In the genomic region with DNA sequence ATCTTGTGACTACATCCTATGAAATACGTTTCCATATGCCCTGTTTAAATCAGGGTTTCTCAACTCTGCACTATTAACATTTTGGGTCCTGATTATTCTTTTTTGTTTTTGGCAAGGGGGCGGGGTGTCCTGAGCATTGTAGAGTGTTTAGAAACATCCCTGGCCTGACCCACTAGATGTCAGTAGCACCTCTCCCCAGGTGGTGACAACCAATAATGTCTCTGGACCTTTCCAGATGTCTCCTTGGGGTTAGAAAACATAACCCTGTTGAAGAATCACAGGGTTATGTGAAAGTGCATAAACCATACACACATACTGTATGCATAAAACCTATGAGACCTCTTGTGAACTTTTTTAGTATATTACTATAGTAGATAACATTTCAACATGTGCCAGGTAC, we compare ENCODE assay signal across 8 cellular contexts. TPM values are rescaled to one million over a fixed set of nuclear protein-coding genes. Genes with fewer than 3 reads are reported as not detected.
A peak's percentile ranks its signal among the peaks of the same experiment; 100 is the strongest.
DNase-seq lines count a peak whose midpoint lies in the region; ATAC-seq and TF ChIP-seq lines count a peak whose summit lies in the region.

No MANE protein-coding gene starts in this region.

- peak overlapping the region; percentile 99; the same call in 1 of the 2 replicates for H3K9ac ChIP-seq in OCI-LY1 (ENCODE audit: low read length)

- no peaks in the 10 kb centered on the region for H3F3A ChIP-seq in OCI-LY1 (ENCODE audit: insufficient read depth, low read length)

- TF ChIP-seq POLR2A in upper lobe of left lung (IDR thresholded peaks at IDR 0.05), result no peak

- H3K4me1 Mint-ChIP-seq in activated naive CD4-positive, alpha-beta T cell treated with anti-CD3 and anti-CD28 coated beads for 36 hours (ENCODE audit: low read depth), result peaks cover 33% of the 10 kb centered on the region
- H3K4me1 Mint-ChIP-seq in stimulated activated naive CD8-positive, alpha-beta T cell treated with anti-CD3 and anti-CD28 coated beads, Interleukin-15, Interleukin-2, amounts not matched to agents 100 ng/mL and 50 ng/mL, for 24 hours (ENCODE audit: low read depth), result peaks cover 37% of the 10 kb centered on the region

- no peaks in the 10 kb centered on the region for H4K20me1 ChIP-seq in OCI-LY1 (ENCODE audit: insufficient read depth, low read length)

- H3K4me3 Mint-ChIP-seq in activated naive CD4-positive, alpha-beta T cell treated with anti-CD3 and anti-CD28 coated beads for 36 hours, result peak overlapping the region; percentile 20
- peak overlapping the region; percentile 98 for H3K4me3 Mint-ChIP-seq in stimulated activated naive CD8-positive, alpha-beta T cell treated with anti-CD3 and anti-CD28 coated beads, Interleukin-15, Interleukin-2, amounts not matched to agents 100 ng/mL and 50 ng/mL, for 24 hours

- H3K4me3 ChIP-seq in OCI-LY1 (ENCODE audit: low read depth, low read length, poor library complexity, severe bottlenecking) (peak overlapping the region; percentile 99), epithelial cell of esophagus (ENCODE audit: low read length) (no peak overlapping the region), upper lobe of left lung (peak overlapping the region in 2 of 4 donors; percentile 79 to 100)

- H3K4me2 ChIP-seq in OCI-LY1 (ENCODE audit: low read length), result peak overlapping the region; percentile 87

- no peak for ATAC-seq in upper lobe of left lung (ENCODE audit: low FRiP score in 2 of 2)

- H3K27me3 Mint-ChIP-seq in activated naive CD4-positive, alpha-beta T cell treated with anti-CD3 and anti-CD28 coated beads for 36 hours (ENCODE audit: low read depth), result no peaks in the 10 kb centered on the region
- no peaks in the 10 kb centered on the region for H3K27me3 Mint-ChIP-seq in stimulated activated naive CD8-positive, alpha-beta T cell treated with anti-CD3 and anti-CD28 coated beads, Interleukin-15, Interleukin-2, amounts not matched to agents 100 ng/mL and 50 ng/mL, for 24 hours

- H3K4me1 ChIP-seq in OCI-LY1 (ENCODE audit: insufficient read depth, low read length, severe bottlenecking), result peaks cover 21% of the 10 kb centered on the region
- H3K4me1 ChIP-seq in upper lobe of left lung, result peaks cover 19 to 33% (median 21%) of the 10 kb centered on the region in 4 donors

- DNase-seq in activated naive CD4-positive, alpha-beta T cell treated with anti-CD3 and anti-CD28 coated beads for 36 hours, result peak; percentile 12
- DNase-seq in activated naive CD4-positive, alpha-beta T cell treated with Interleukin-2 at 50 U/mL for 16 hours, result no peak
- DNase-seq in epithelial cell of esophagus (ENCODE audit: low read depth) (peak; percentile 16), AG08396 (ENCODE audit: low spot score) (no peak), upper lobe of left lung (no peak), DMS114 treated with DMSO at 0.1 percent for 48 hours (lab: John Stamatoyannopoulos, UW; ENCODE audit: unreplicated experiment) (no peak)

- H3K27ac Mint-ChIP-seq in activated naive CD4-positive, alpha-beta T cell treated with anti-CD3 and anti-CD28 coated beads for 36 hours, result no peak overlapping the region
- no peak overlapping the region for H3K27ac Mint-ChIP-seq in stimulated activated naive CD8-positive, alpha-beta T cell treated with anti-CD3 and anti-CD28 coated beads, Interleukin-15, Interleukin-2, amounts not matched to agents 100 ng/mL and 50 ng/mL, for 24 hours

- H3K9me2 ChIP-seq in OCI-LY1 (ENCODE audit: low read depth, low read length), result no peaks in the 10 kb centered on the region

- WGBS in upper lobe of left lung, 2 donors, result 51 to 64% methylated on average over 2 of the region's 2 CpGs

- peaks cover 6% of the 10 kb centered on the region for H3K36me3 ChIP-seq in OCI-LY1 (ENCODE audit: insufficient read depth, low read length)
- H3K36me3 ChIP-seq in upper lobe of left lung, result peaks cover 0 to 11% (median 6%) of the 10 kb centered on the region in 4 donors

- TF ChIP-seq EP300 in upper lobe of left lung (IDR thresholded peaks at IDR 0.05), result no peak

- intact Hi-C loops in activated naive CD4-positive, alpha-beta T cell treated with anti-CD3 and anti-CD28 coated beads for 36 hours (cut with micrococcal nuclease), result loop anchor here (2.0 to 10.0 kb wide), 4 partner anchors 162 to 328 kb away; a partner anchor contains a TSS

- H3K27me3 ChIP-seq in OCI-LY1 (ENCODE audit: insufficient read depth, low read length), result no peaks in the 10 kb centered on the region
- H3K27me3 ChIP-seq in upper lobe of left lung, result no peaks in the 10 kb centered on the region

- H3K36me3 Mint-ChIP-seq in activated naive CD4-positive, alpha-beta T cell treated with anti-CD3 and anti-CD28 coated beads for 36 hours (ENCODE audit: low read depth), result peaks cover 10% of the 10 kb centered on the region
- peaks cover 22% of the 10 kb centered on the region for H3K36me3 Mint-ChIP-seq in stimulated activated naive CD8-positive, alpha-beta T cell treated with anti-CD3 and anti-CD28 coated beads, Interleukin-15, Interleukin-2, amounts not matched to agents 100 ng/mL and 50 ng/mL, for 24 hours (ENCODE audit: low read depth)

- no peak overlapping the region for H2AFZ ChIP-seq in OCI-LY1 (ENCODE audit: low read length)

- TF ChIP-seq CTCF in OCI-LY1 (IDR thresholded peaks at IDR 0.05; ENCODE audit: low read length) (peak; percentile 53), epithelial cell of esophagus (IDR thresholded peaks at IDR 0.05; ENCODE audit: insufficient read depth, low read depth, low read length, missing control alignments) (peak; percentile 29), upper lobe of left lung (IDR thresholded peaks at IDR 0.05) (no peak)

- H3K27ac ChIP-seq in OCI-LY1 (ENCODE audit: low read depth, low read length, poor library complexity, severe bottlenecking), result no peak overlapping the region
- H3K27ac ChIP-seq in upper lobe of left lung, result no peak overlapping the region

- CTCF ChIA-PET in activated naive CD4-positive, alpha-beta T cell treated with anti-CD3 and anti-CD28 coated beads for 36 hours (lab: Charles Lee), result interaction anchor here (0.6 to 0.8 kb wide), 2 partner anchors 101 to 283 kb away, joined by 4 read pairs; no protein-coding TSS in a partner anchor

- H3K9me3 Mint-ChIP-seq in activated naive CD4-positive, alpha-beta T cell treated with anti-CD3 and anti-CD28 coated beads for 36 hours, result no peaks in the 10 kb centered on the region
- no peaks in the 10 kb centered on the region for H3K9me3 Mint-ChIP-seq in stimulated activated naive CD8-positive, alpha-beta T cell treated with anti-CD3 and anti-CD28 coated beads, Interleukin-15, Interleukin-2, amounts not matched to agents 100 ng/mL and 50 ng/mL, for 24 hours

- H3K79me2 ChIP-seq in OCI-LY1 (ENCODE audit: insufficient read depth, low read length), result peaks cover 12% of the 10 kb centered on the region

- no peaks in the 10 kb centered on the region for H3K9me3 ChIP-seq in OCI-LY1 (ENCODE audit: low read length)
- no peaks in the 10 kb centered on the region for H3K9me3 ChIP-seq in upper lobe of left lung

RNA-seq across cellular contexts. Expression of a gene that starts 1.4 kb away (rescaled TPM):
- 10 to 100 TPM; 19.0 to 21.7 TPM for total RNA-seq in activated naive CD4-positive, alpha-beta T cell treated with anti-CD3 and anti-CD28 coated beads for 36 hours
- 10 to 100 TPM; 16.7 to 83.8 (median 27.0) TPM for total RNA-seq in upper lobe of left lung

RNA-seq across cellular contexts. Expression of a gene that starts 1.5 kb away (rescaled TPM):
- total RNA-seq in activated naive CD4-positive, alpha-beta T cell treated with anti-CD3 and anti-CD28 coated beads for 36 hours, result 10 to 100 TPM; 14.7 to 16.9 TPM
- 10 to 100 TPM; 11.0 to 17.8 (median 15.5) TPM for total RNA-seq in upper lobe of left lung

Comparison
In these comparisons a context has a peak if more than half of its experiments do, and no peak if none do; other contexts are left out.
1. DNase-seq: peak in activated naive CD4-positive, alpha-beta T cell treated with anti-CD3 and anti-CD28 coated beads for 36 hours (single experiment) and epithelial cell of esophagus (single experiment); none in activated naive CD4-positive, alpha-beta T cell treated with Interleukin-2 at 50 U/mL for 16 hours (single experiment), AG08396 (single experiment), upper lobe of left lung (0 of 2) and DMS114 treated with DMSO at 0.1 percent for 48 hours (single experiment).
2. CTCF ChIP-seq: peak in OCI-LY1 (single experiment) and epithelial cell of esophagus (single experiment); none in upper lobe of left lung (0 of 6).